22 cellular contexts compared by ENCODE assay signal in genomic region chr12:133264173-133264572, GRCh38. TPM values are rescaled to one million over a fixed set of nuclear protein-coding genes. Genes with fewer than 3 reads are reported as not detected.
A peak's percentile ranks its signal among the peaks of the same experiment; 100 is the strongest.
DNase-seq lines count a peak whose midpoint lies in the region; ATAC-seq and TF ChIP-seq lines count a peak whose summit lies in the region.
"Had no signal": no experiment of that assay in that cellular context is flagged by ENCODE, and none has a peak within 500 bp of the region (broad histone marks: within the 10 kb centered on the region; RNA-seq: fewer than 3 reads in every experiment).

No MANE protein-coding gene starts in this region.

- no peak overlapping the region for H4K8ac ChIP-seq in mesenchymal stem cell (ENCODE audit: low read length)

- TF ChIP-seq POLR2A in esophagus muscularis mucosa (IDR thresholded peaks at IDR 0.05; ENCODE audit: low read depth) = no peak
- TF ChIP-seq POLR2A in esophagus squamous epithelium (IDR thresholded peaks at IDR 0.05) = no peak

- H2BK120ac ChIP-seq in mesenchymal stem cell (ENCODE audit: low read depth, low read length) = no peak overlapping the region

- intact Hi-C loops in esophagus muscularis mucosa (cut with DNase I) = no loop called here
- intact Hi-C loops in esophagus squamous epithelium (cut with DNase I) = no loop called here

- no peak for TF ChIP-seq EP300 in esophagus muscularis mucosa (IDR thresholded peaks at IDR 0.05)

- no peaks in the 10 kb centered on the region for H3K79me1 ChIP-seq in mesenchymal stem cell (replicated peaks; ENCODE audit: low read length, poor library complexity, severe bottlenecking)

- H2BK15ac ChIP-seq in mesenchymal stem cell (ENCODE audit: low read depth, poor library complexity, severe bottlenecking) = no peak overlapping the region

- WGBS in GM23248 (ENCODE audit: low coverage in 1 of 2, low lambda C conversion rate in 2 of 2, missing lambda C conversion rate in 2 of 2), 2 experiments = 65 to 70% methylated on average over 6 to 13 of the region's 33 CpGs
- WGBS in esophagus muscularis mucosa = 82% methylated on average over 30 of the region's 33 CpGs
- WGBS in mesenchymal stem cell = 95% methylated on average over 33 of the region's 33 CpGs
- WGBS in esophagus squamous epithelium, 2 donors = 40 to 89% methylated on average over 1 to 15 of the region's 33 CpGs

- H3K4me2 ChIP-seq in GM23248 (ENCODE audit: unreplicated experiment) (no peak overlapping the region), mesenchymal stem cell (ENCODE audit: low read length, poor library complexity, severe bottlenecking) (no peak overlapping the region)
- H3K4me2 ChIP-seq: GM23338 had no signal

- H2BK5ac ChIP-seq in mesenchymal stem cell (ENCODE audit: low read depth, low read length, poor library complexity, severe bottlenecking) = no peak overlapping the region

- H3K9me3 ChIP-seq in GM23248 (ENCODE audit: low read depth) (no peaks in the 10 kb centered on the region), esophagus muscularis mucosa (peaks cover 0 to 5% (median 0%) of the 10 kb centered on the region in 4 donors), mesenchymal stem cell (ENCODE audit: control insufficient read depth, low read length) (no peaks in the 10 kb centered on the region), esophagus squamous epithelium (peaks cover 0 to 3% (median 0%) of the 10 kb centered on the region in 3 donors)

- TF ChIP-seq CTCF in esophagus muscularis mucosa (IDR thresholded peaks at IDR 0.05) = no peak
- no peak for TF ChIP-seq CTCF in esophagus squamous epithelium (IDR thresholded peaks at IDR 0.05)

- no peak overlapping the region for H3K4me3 Mint-ChIP-seq in stimulated activated memory B cell treated with anti-CD40 and anti-IgM and Interleukin-4, amounts not matched to agents 10 μg/mL and 1 μg/mL and 100 μg/mL, for 72 hours
- H3K4me3 Mint-ChIP-seq in activated T-cell treated with anti-CD3 and anti-CD28 coated beads, Interleukin-2, amount 50 U/mL, for 24 hours = no peak overlapping the region
- H3K4me3 Mint-ChIP-seq: CD4-positive, alpha-beta memory T cell; GM23338; H9 had no signal

- no peaks in the 10 kb centered on the region for H3F3A ChIP-seq in GM23248 (ENCODE audit: insufficient read depth)

- H3K27me3 Mint-ChIP-seq in stimulated activated memory B cell treated with anti-CD40 and anti-IgM and Interleukin-4, amounts not matched to agents 10 μg/mL and 1 μg/mL and 100 μg/mL, for 72 hours = no peaks in the 10 kb centered on the region
- no peaks in the 10 kb centered on the region for H3K27me3 Mint-ChIP-seq in activated T-cell treated with anti-CD3 and anti-CD28 coated beads, Interleukin-2, amount 50 U/mL, for 24 hours
- H3K27me3 Mint-ChIP-seq: CD4-positive, alpha-beta memory T cell had no signal

- H3K4me3 ChIP-seq in GM23248 (no peak overlapping the region), esophagus muscularis mucosa (no peak overlapping the region), mesenchymal stem cell (ENCODE audit: insufficient read depth in 1 of 2, low read depth in 1 of 2, low read length in 2 of 2) (no peak overlapping the region), esophagus squamous epithelium (no peak overlapping the region)
- H3K4me3 ChIP-seq: GM12878, GM23338 had no signal

- no peak overlapping the region for H3K4ac ChIP-seq in mesenchymal stem cell (ENCODE audit: low read depth in 1 of 2, low read length in 2 of 2)

- no peaks in the 10 kb centered on the region for H3K79me2 ChIP-seq in GM23248 (ENCODE audit: insufficient read depth)

- H2AK5ac ChIP-seq in mesenchymal stem cell (ENCODE audit: low read length, severe bottlenecking) = no peak overlapping the region

- H3K23ac ChIP-seq in mesenchymal stem cell (ENCODE audit: low read length in 2 of 2) = no peak overlapping the region

- H4K20me1 ChIP-seq in GM23248 (ENCODE audit: insufficient read depth) = no peaks in the 10 kb centered on the region

- no peak overlapping the region for H3K9ac ChIP-seq in GM23248
- no peak overlapping the region for H3K9ac ChIP-seq in mesenchymal stem cell (ENCODE audit: low read length)

- peak; percentile 3 for DNase-seq in GM23248
- peak; percentile 66 for DNase-seq in esophagus muscularis mucosa (ENCODE audit: extremely low spot score)
- peak; percentile 1 for DNase-seq in mesenchymal stem cell
- no peak for DNase-seq in activated T-cell treated with anti-CD3 and anti-CD28 coated beads, Interleukin-2, amount 50 U/mL, for 24 hours
- DNase-seq in UCSD-AML1 (lab: John Stamatoyannopoulos, UW; ENCODE audit: unreplicated experiment) = no peak
- DNase-seq in esophagus squamous epithelium (lab: John Stamatoyannopoulos, UW) = no peak
- DNase-seq: C1 segment of cervical spinal cord, COR-L47, DMS 273 treated with DMSO at 0.1 percent for 48 hours, DMS79, EL, GDM1, H9 had no signal

- peaks cover 7% of the 10 kb centered on the region for H3K9me3 Mint-ChIP-seq in stimulated activated memory B cell treated with anti-CD40 and anti-IgM and Interleukin-4, amounts not matched to agents 10 μg/mL and 1 μg/mL and 100 μg/mL, for 72 hours
- no peaks in the 10 kb centered on the region for H3K9me3 Mint-ChIP-seq in activated T-cell treated with anti-CD3 and anti-CD28 coated beads, Interleukin-2, amount 50 U/mL, for 24 hours

- in situ Hi-C loops in GM23248 (cut with MboI) = no loop called here

- H2BK12ac ChIP-seq in mesenchymal stem cell (ENCODE audit: low read length in 2 of 2) = no peak overlapping the region

- H3K14ac ChIP-seq in mesenchymal stem cell (ENCODE audit: low read length in 2 of 2) = no peak overlapping the region

- no peaks in the 10 kb centered on the region for H3K9me2 ChIP-seq in GM23248 (ENCODE audit: insufficient read depth)

- H3K27me3 ChIP-seq in GM23248 (replicated peaks; ENCODE audit: insufficient read depth) (no peaks in the 10 kb centered on the region), esophagus muscularis mucosa (no peaks in the 10 kb centered on the region), mesenchymal stem cell (ENCODE audit: control insufficient read depth in 1 of 2, insufficient read depth in 1 of 2, low read length in 2 of 2) (no peaks in the 10 kb centered on the region), esophagus squamous epithelium (no peaks in the 10 kb centered on the region)

- H3K36me3 Mint-ChIP-seq in stimulated activated memory B cell treated with anti-CD40 and anti-IgM and Interleukin-4, amounts not matched to agents 10 μg/mL and 1 μg/mL and 100 μg/mL, for 72 hours = no peaks in the 10 kb centered on the region
- H3K36me3 Mint-ChIP-seq in activated T-cell treated with anti-CD3 and anti-CD28 coated beads, Interleukin-2, amount 50 U/mL, for 24 hours (ENCODE audit: low read depth) = no peaks in the 10 kb centered on the region
- H3K36me3 Mint-ChIP-seq: CD4-positive, alpha-beta memory T cell had no signal

- H3K36me3 ChIP-seq in GM23248 (ENCODE audit: low read depth) (no peaks in the 10 kb centered on the region), esophagus muscularis mucosa (no peaks in the 10 kb centered on the region), mesenchymal stem cell (ENCODE audit: control insufficient read depth in 1 of 2, insufficient read depth in 2 of 2, low read depth in 1 of 2, low read length in 2 of 2) (no peaks in the 10 kb centered on the region), esophagus squamous epithelium (no peaks in the 10 kb centered on the region)

- H3K4me1 ChIP-seq in GM23248 (ENCODE audit: insufficient read depth) (no peaks in the 10 kb centered on the region), esophagus muscularis mucosa (no peaks in the 10 kb centered on the region), mesenchymal stem cell (ENCODE audit: control insufficient read depth, insufficient read depth, low read depth, low read length) (no peaks in the 10 kb centered on the region), esophagus squamous epithelium (no peaks in the 10 kb centered on the region)

- peak; percentile 65 for ATAC-seq in stimulated activated memory B cell treated with anti-CD40 and anti-IgM and Interleukin-4, amounts not matched to agents 10 μg/mL and 1 μg/mL and 100 μg/mL, for 72 hours
- ATAC-seq: GM12878, GM23338, HCT116 had no signal

- H3K4me1 Mint-ChIP-seq in stimulated activated memory B cell treated with anti-CD40 and anti-IgM and Interleukin-4, amounts not matched to agents 10 μg/mL and 1 μg/mL and 100 μg/mL, for 72 hours = no peaks in the 10 kb centered on the region
- H3K4me1 Mint-ChIP-seq in activated T-cell treated with anti-CD3 and anti-CD28 coated beads, Interleukin-2, amount 50 U/mL, for 24 hours (ENCODE audit: low read depth) = no peaks in the 10 kb centered on the region
- H3K4me1 Mint-ChIP-seq: CD4-positive, alpha-beta memory T cell; GM23338; H9 had no signal

- H2AFZ ChIP-seq in GM23248 (no peak overlapping the region), mesenchymal stem cell (ENCODE audit: low read depth, low read length) (no peak overlapping the region)
- H2AFZ ChIP-seq: GM23338 had no signal

- H3K18ac ChIP-seq in mesenchymal stem cell (ENCODE audit: low read depth in 1 of 2, low read length in 2 of 2) = no peak overlapping the region

- no peak overlapping the region for H4K91ac ChIP-seq in mesenchymal stem cell (ENCODE audit: low read length)

- H3K27ac ChIP-seq in GM23248 (no peak overlapping the region), esophagus muscularis mucosa (replicated peaks in 1 of 4) (no peak overlapping the region), mesenchymal stem cell (ENCODE audit: low read length, poor library complexity, severe bottlenecking) (no peak overlapping the region), esophagus squamous epithelium (no peak overlapping the region)

- no peak overlapping the region for H3K27ac Mint-ChIP-seq in stimulated activated memory B cell treated with anti-CD40 and anti-IgM and Interleukin-4, amounts not matched to agents 10 μg/mL and 1 μg/mL and 100 μg/mL, for 72 hours
- no peak overlapping the region for H3K27ac Mint-ChIP-seq in activated T-cell treated with anti-CD3 and anti-CD28 coated beads, Interleukin-2, amount 50 U/mL, for 24 hours
- H3K27ac Mint-ChIP-seq: CD4-positive, alpha-beta memory T cell; GM23338; H9 had no signal

RNA-seq across cellular contexts. Expression of gene ANHX, which starts 28.5 kb away (rescaled TPM):
- not detected in 2 replicates for total RNA-seq in GM23248 (2014; rRNA removed; shearing (Covaris generic))
- polyA plus RNA-seq in GM23248 (2016; fragmentation: Nextera tagmentation; extraction: Ambion mirVana) = not detected in 2 replicates
- total RNA-seq in esophagus muscularis mucosa = not detected
- polyA plus RNA-seq in mesenchymal stem cell (2013, experiment 1 of 2) = not detected
- polyA plus RNA-seq in mesenchymal stem cell (2013, experiment 2 of 2) = not detected
- not detected for total RNA-seq in esophagus squamous epithelium
- total RNA-seq: A172; A673; CD4-positive, alpha-beta memory T cell; GM12878; GM23338; H4; H9 had no signal
- polyA plus RNA-seq: BJ; CD4-positive, alpha-beta memory T cell; GM12878; GM23338 had no signal

Comparison
In these comparisons a context has a peak if more than half of its experiments do, and no peak if none do; other contexts are left out.
1. DNase-seq: peak in GM23248 (single experiment), esophagus muscularis mucosa (single experiment) and mesenchymal stem cell (single experiment); none in activated T-cell treated with anti-CD3 and anti-CD28 coated beads, Interleukin-2, amount 50 U/mL, for 24 hours (single experiment), UCSD-AML1 (single experiment) and esophagus squamous epithelium (single experiment).